ENCODE assay signal across 10 cellular contexts in the genomic region with DNA sequence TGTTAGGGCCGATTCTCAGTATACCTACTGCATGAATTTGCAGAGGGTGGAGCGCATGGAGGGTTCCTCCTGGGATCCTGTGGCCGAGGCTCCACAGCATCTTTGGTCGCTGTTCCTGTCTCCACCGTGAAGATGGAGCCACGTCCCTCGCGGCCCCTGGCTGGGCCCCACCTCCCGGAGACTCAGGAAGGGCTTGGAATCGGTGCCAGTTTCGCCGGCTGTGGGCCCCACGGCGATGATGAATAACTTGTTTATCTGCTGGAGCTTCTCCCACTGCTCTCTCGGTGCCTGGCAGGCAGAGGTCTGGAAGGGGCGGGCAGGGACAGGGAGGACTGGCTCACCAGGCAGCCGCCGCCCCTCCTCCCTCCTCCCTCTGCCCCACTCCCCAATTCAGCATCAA. TPM values are rescaled to one million over a fixed set of nuclear protein-coding genes. Genes with fewer than 3 reads are reported as not detected.
DNase-seq lines count a peak whose midpoint lies in the region; ATAC-seq and TF ChIP-seq lines count a peak whose summit lies in the region.
"Had no signal": no experiment of that assay in that cellular context is flagged by ENCODE, and none has a peak within 500 bp of the region (broad histone marks: within the 10 kb centered on the region; RNA-seq: fewer than 3 reads in every experiment).

No MANE protein-coding gene starts in this region.

- H3K9ac ChIP-seq in Karpas-422 (ENCODE audit: low read length), result no peak overlapping the region

- 9 to 24% methylated on average over 18 of the region's 18 CpGs for WGBS in sigmoid colon, 2 donors

- no peaks in the 10 kb centered on the region for H3K9me3 ChIP-seq in sigmoid colon
- no peaks in the 10 kb centered on the region for H3K9me3 ChIP-seq in Karpas-422 (ENCODE audit: low read length)

- H3K27me3 ChIP-seq in sigmoid colon (no peaks in the 10 kb centered on the region), Karpas-422 (ENCODE audit: low read length) (no peaks in the 10 kb centered on the region)

- intact Hi-C loops in cardiac septum (cut with DNase I), result no loop called here
- intact Hi-C loops in sigmoid colon (cut with DNase I), result no loop called here

- H3K4me1 ChIP-seq in sigmoid colon (peaks cover 0 to 32% (median 16%) of the 10 kb centered on the region in 4 donors), Karpas-422 (ENCODE audit: low read length) (no peaks in the 10 kb centered on the region)

- ATAC-seq in GM18519 (IDR thresholded peaks at IDR 0.05; ENCODE audit: low FRiP score, unreplicated experiment) (no peak), HG02588 (IDR thresholded peaks at IDR 0.05; ENCODE audit: unreplicated experiment) (no peak)

- H3K4me3 ChIP-seq in sigmoid colon (peak overlapping the region in 1 of 4 donors; percentile 17), Karpas-422 (ENCODE audit: low read length) (no peak overlapping the region)

- no peaks in the 10 kb centered on the region for H3K9me2 ChIP-seq in Karpas-422 (replicated peaks; ENCODE audit: insufficient read depth, low read length)

- H3K27ac ChIP-seq in VCaP (peak overlapping the region; percentile 57), sigmoid colon (peak overlapping the region in 1 of 4 donors; percentile 13), Karpas-422 (ENCODE audit: low read length) (no peak overlapping the region)

- no peak for TF ChIP-seq POLR2A in sigmoid colon (IDR thresholded peaks at IDR 0.05)

- TF ChIP-seq EP300 in sigmoid colon (IDR thresholded peaks at IDR 0.05), result no peak

- H3K79me2 ChIP-seq in Karpas-422 (ENCODE audit: low read length), result no peaks in the 10 kb centered on the region

- no peaks in the 10 kb centered on the region for H4K20me1 ChIP-seq in Karpas-422 (ENCODE audit: insufficient read depth, low read depth, low read length)

- TF ChIP-seq CTCF in VCaP (conservative IDR thresholded peaks at IDR 0.05) (no peak), sigmoid colon (IDR thresholded peaks at IDR 0.05) (no peak)

- DNase-seq in HT1080 (ENCODE audit: low read depth) (peak; percentile 63), cardiac septum (ENCODE audit: low spot score) (peak; percentile 74), sigmoid colon (peak; percentile 70), Karpas-422 (no peak)
- DNase-seq in stimulated activated CD4-positive, alpha-beta T cell treated with anti-CD3 and anti-CD28 coated beads, Interleukin-12 subunit alpha, Interleukin-12 subunit beta, amount 100 ng/mL, for 4 hours, result no peak
- DNase-seq: NCI-H1930 had no signal

- no peak overlapping the region for H3K4me2 ChIP-seq in Karpas-422 (ENCODE audit: low read depth, low read length, poor library complexity, severe bottlenecking)

- H2AFZ ChIP-seq in Karpas-422 (ENCODE audit: low read length), result no peak overlapping the region

- no peaks in the 10 kb centered on the region for H3K36me3 ChIP-seq in sigmoid colon
- no peaks in the 10 kb centered on the region for H3K36me3 ChIP-seq in Karpas-422 (ENCODE audit: insufficient read depth, low read length)

RNA-seq across cellular contexts. Expression of a gene that starts 8.1 kb away (rescaled TPM):
- total RNA-seq in HT1080 (2014; rRNA removed; shearing (Covaris generic)), result 0.06 TPM in 1 of 2 replicates, not detected in the other
- polyA plus RNA-seq in HT1080 (2015; cell fraction: cytosol; rRNA removed), result not detected in 2 replicates
- not detected in 2 replicates for polyA plus RNA-seq in HT1080 (2015; cell fraction: nucleus; rRNA removed)
- total RNA-seq in cardiac septum, result not detected
- total RNA-seq in sigmoid colon, result under 1 TPM in 1 of 4 donors, not detected in 3; 0.14 TPM
- polyA plus RNA-seq in sigmoid colon, result 1 to 10 TPM in 1 of 3 donors, under 1 TPM in 1, not detected in 1; 0.19 to 1.2 TPM
- 0.11 and 0.15 TPM in 2 replicates for total RNA-seq in Karpas-422 (2014; rRNA removed; shearing (Covaris generic); ENCODE audit: low replicate concordance)
- total RNA-seq: lower leg skin had no signal

Comparison
In these comparisons a context has a peak if more than half of its experiments do, and no peak if none do; other contexts are left out.
1. DNase-seq: peak in HT1080 (single experiment), cardiac septum (single experiment) and sigmoid colon (single experiment); none in stimulated activated CD4-positive, alpha-beta T cell treated with anti-CD3 and anti-CD28 coated beads, Interleukin-12 subunit alpha, Interleukin-12 subunit beta, amount 100 ng/mL, for 4 hours (single experiment) and Karpas-422 (single experiment).